In the genomic region with DNA sequence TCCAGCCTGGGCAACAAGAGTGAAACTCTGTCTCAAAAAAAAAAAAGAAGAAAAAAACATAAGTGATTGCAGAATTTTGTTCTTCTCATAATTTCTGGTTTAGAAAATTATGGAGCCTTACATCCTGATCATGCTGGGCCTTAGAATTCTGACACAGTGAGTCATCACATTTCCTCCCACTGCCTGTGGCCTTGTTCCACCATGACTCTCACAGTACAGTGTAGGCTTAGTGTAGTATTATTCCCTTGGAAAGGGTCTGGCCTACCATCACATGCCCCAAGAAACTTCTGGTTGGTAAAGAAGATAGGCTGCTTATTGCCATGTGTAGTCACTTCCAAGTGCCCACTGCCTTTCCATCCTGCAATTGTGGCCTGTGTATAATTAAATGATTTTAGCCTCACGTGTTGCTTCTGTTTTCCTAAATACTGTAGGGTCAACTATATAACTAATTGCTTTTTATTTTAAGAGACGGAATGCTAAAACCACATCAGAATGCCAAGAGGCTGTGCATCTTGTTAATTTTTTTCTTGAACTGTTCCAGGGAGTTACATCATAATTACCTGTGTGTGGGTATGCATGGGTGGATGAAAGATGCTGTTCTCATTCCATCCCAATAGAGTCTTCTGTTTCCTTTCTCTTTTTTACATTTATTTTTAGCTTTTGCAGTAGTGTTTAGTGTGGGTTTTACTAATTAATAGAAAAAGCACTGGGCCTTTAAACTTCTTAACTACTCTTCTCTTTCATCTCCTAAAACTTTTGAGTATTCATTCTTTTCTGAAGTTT, we compare ENCODE assay signal across 9 cellular contexts. TPM values are rescaled to one million over a fixed set of nuclear protein-coding genes. Genes with fewer than 3 reads are reported as not detected.
DNase-seq lines count a peak whose midpoint lies in the region; ATAC-seq, FAIRE-seq and TF ChIP-seq lines count a peak whose summit lies in the region.
"Had no signal": no experiment of that assay in that cellular context is flagged by ENCODE, and none has a peak within 500 bp of the region (broad histone marks: within the 10 kb centered on the region; RNA-seq: fewer than 3 reads in every experiment).

No MANE protein-coding gene starts in this region.

- no peak for TF ChIP-seq RAD21 in HepG2 (CRISPR knock-in tag; IDR thresholded peaks at IDR 0.05)

- H3K27me3 ChIP-seq in BJ (ENCODE audit: control insufficient read depth, insufficient read depth, low read length) (no peaks in the 10 kb centered on the region), HepG2 (ENCODE audit: control insufficient read depth in 1 of 2, insufficient read depth in 2 of 2, low read length in 2 of 2) (no peaks in the 10 kb centered on the region)

- no peaks in the 10 kb centered on the region for H3K9me3 Mint-ChIP-seq in mesothelial cell of epicardium

- intact Hi-C loops in HepG2 (cut with micrococcal nuclease; ENCODE audit: unreplicated experiment): no loop called here

- H3K79me2 ChIP-seq in HepG2 (ENCODE audit: insufficient read depth, low read length): no peaks in the 10 kb centered on the region

- H3K9ac ChIP-seq in HepG2 (ENCODE audit: insufficient read depth, low read depth, low read length): no peak overlapping the region

- peaks cover 39% of the 10 kb centered on the region for H3K36me3 Mint-ChIP-seq in mesothelial cell of epicardium

- DNase-seq in BJ (ENCODE audit: low read depth) (peak; percentile 59), Kasumi-1 (lab: John Stamatoyannopoulos, UW) (peak; percentile 22 to 31), amniotic stem cell (lab: John Stamatoyannopoulos, UW) (peak; percentile 43), HepG2 (ENCODE audit: low spot score) (peak; percentile 27), ecto neural progenitor cell (ENCODE audit: low spot score) (no peak), GOT3 (lab: John Stamatoyannopoulos, UW) (no peak), mesothelial cell of epicardium (ENCODE audit: low spot score in 2 of 2, unreplicated experiment in 2 of 2) (no peak), NCI-H524 (lab: John Stamatoyannopoulos, UW) (no peak)

- no peak overlapping the region for H2AFZ ChIP-seq in HepG2 (ENCODE audit: low read length)

- no peak overlapping the region for H3K4me3 ChIP-seq in BJ (ENCODE audit: low read depth, low read length)
- no peak overlapping the region for H3K4me3 ChIP-seq in HepG2 (replicated peaks in 1 of 3; ENCODE audit: insufficient read depth in 1 of 3, low read depth in 2 of 3, low read length in 3 of 3)

- POLR2A ChIA-PET in BJ (lab: Charles Lee) (no interaction called here), HepG2 (lab: Yijun Ruan, JAX) (no interaction called here)

- TF ChIP-seq CTCF in BJ (IDR thresholded peaks at IDR 0.05; ENCODE audit: insufficient read depth, low read depth, low read length) (no peak), HepG2 (CRISPR knock-in tag; IDR thresholded peaks at IDR 0.05) (no peak), mesothelial cell of epicardium (IDR thresholded peaks at IDR 0.05; ENCODE audit: unreplicated experiment) (no peak)

- no peaks in the 10 kb centered on the region for H3K4me1 Mint-ChIP-seq in mesothelial cell of epicardium

- no peak for TF ChIP-seq EP300 in HepG2 (IDR thresholded peaks at IDR 0.05; ENCODE audit: low read depth in 2 of 2, low read length in 2 of 2)
- TF ChIP-seq EP300 in HepG2 (CRISPR knock-in tag; IDR thresholded peaks at IDR 0.05; ENCODE audit: borderline replicate concordance): no peak

- 89% methylated on average over 2 of the region's 2 CpGs for WGBS in HepG2 (ENCODE audit: low lambda C conversion rate)

- H3K27ac ChIP-seq in HepG2 (ENCODE audit: extremely low read length, insufficient read depth, low read length): no peak overlapping the region

- CTCF ChIA-PET in BJ (lab: Yijun Ruan, JAX) (no interaction called here), HepG2 (lab: Yijun Ruan, JAX; ENCODE audit: low intra/inter-chr PET ratio, low total read pairs) (no interaction called here)

- no peaks in the 10 kb centered on the region for H3K27me3 Mint-ChIP-seq in mesothelial cell of epicardium (ENCODE audit: low read depth)

- H4K20me1 ChIP-seq in HepG2 (ENCODE audit: insufficient read depth, low read length): no peaks in the 10 kb centered on the region

- H3K4me2 ChIP-seq in HepG2 (ENCODE audit: low read depth, low read length): no peak overlapping the region

- ATAC-seq in HepG2: peak; percentile 63; the same call in 2 of the 3 replicates

- no peak overlapping the region for H3K4me3 Mint-ChIP-seq in mesothelial cell of epicardium

- peak; percentile 34 for FAIRE-seq in HepG2 (lab: Jason Lieb, UNC)
- FAIRE-seq: TTC549 had no signal

- no peak for TF ChIP-seq POLR2A in HepG2 (IDR thresholded peaks at IDR 0.05; ENCODE audit: insufficient read depth in 1 of 2, low read depth in 2 of 2, low read length in 2 of 2)

- H3K36me3 ChIP-seq in BJ (ENCODE audit: control insufficient read depth, insufficient read depth, low read length) (peaks cover 4% of the 10 kb centered on the region; the same call in 1 of the 2 replicates), HepG2 (replicated peaks in 1 of 2; ENCODE audit: control insufficient read depth in 1 of 2, insufficient read depth in 2 of 2, low read length in 2 of 2) (peaks cover 13 to 58% of the 10 kb centered on the region in 2 experiments)

- H3K9me3 ChIP-seq in HepG2 (ENCODE audit: low read length): no peaks in the 10 kb centered on the region

- no peak overlapping the region for H3K27ac Mint-ChIP-seq in mesothelial cell of epicardium

- no peaks in the 10 kb centered on the region for H3K4me1 ChIP-seq in HepG2 (ENCODE audit: insufficient read depth, low read length)

- in situ Hi-C loops in HepG2 (cut with HindIII; ENCODE audit: extremely low pct_ligation_motif_present, low pct_unique_long_range_greater_than_20kb): no loop called here

- no TSS peak for BruUV-seq in HepG2 (replicated peaks; lab: Mats Ljungman, UMichigan)

RNA-seq across cellular contexts. Expression of gene OGFOD1, which starts 25.9 kb away (rescaled TPM):
- polyA plus RNA-seq in BJ (2011; rRNA removed) (54.8 and 73.0 TPM in 2 replicates), HepG2 (2011; rRNA removed) (31.1 and 35.2 TPM in 2 replicates)
- polyA minus RNA-seq in BJ (2011; rRNA and poly(A)+ RNA removed): 42.9 and 47.1 TPM in 2 replicates
- total RNA-seq in HepG2 (2016; rRNA removed; fragmentation: Illumina TruSeq; extraction: Trizol) (81.3 and 160 TPM in 2 replicates), mesothelial cell of epicardium (34.3 to 37.2 TPM (median 35.5 TPM) in 3 replicates)
- 6.6 and 8.4 TPM in 2 replicates for total RNA-seq in HepG2 (2016; cell fraction: cytosol; rRNA removed; fragmentation: Illumina TruSeq; extraction: Trizol; ENCODE audit: low read depth)
- 86.8 and 157 TPM in 2 replicates for total RNA-seq in HepG2 (2016; cell fraction: insoluble cytoplasmic fraction; rRNA removed; fragmentation: Illumina TruSeq; extraction: Trizol)
- total RNA-seq in HepG2 (2016; cell fraction: membrane; rRNA removed; fragmentation: Illumina TruSeq; extraction: Trizol): 20.3 and 27.2 TPM in 2 replicates
- total RNA-seq in HepG2 (2016; cell fraction: nucleus; rRNA removed; fragmentation: Illumina TruSeq; extraction: Trizol): 53.7 and 58.7 TPM in 2 replicates
- polyA plus RNA-seq in HepG2 (2011; cell fraction: cytosol; rRNA removed): 20.7 and 32.8 TPM in 2 replicates
- 11.1 and 14.6 TPM in 2 replicates for polyA plus RNA-seq in HepG2 (2011; cell fraction: nucleus; rRNA removed)
- 44.7 and 68.7 TPM in 2 replicates for polyA plus RNA-seq in HepG2 (2012)
- 6.1 and 7.5 TPM in 2 replicates for polyA plus RNA-seq in HepG2 (2016; cell fraction: cytosol; fragmentation: Illumina TruSeq; extraction: Trizol; ENCODE audit: low read depth)
- 139 and 141 TPM in 2 replicates for polyA plus RNA-seq in HepG2 (2016; cell fraction: insoluble cytoplasmic fraction; fragmentation: Illumina TruSeq; extraction: Trizol; ENCODE audit: low read depth)
- polyA plus RNA-seq in HepG2 (2016; cell fraction: membrane; fragmentation: Illumina TruSeq; extraction: Trizol; ENCODE audit: low read depth): 14.8 and 18.5 TPM in 2 replicates
- 48.7 and 52.3 TPM in 2 replicates for polyA plus RNA-seq in HepG2 (2016; cell fraction: nucleus; fragmentation: Illumina TruSeq; extraction: Trizol; ENCODE audit: insufficient read depth, low read depth)
- polyA minus RNA-seq in HepG2 (2011; rRNA and poly(A)+ RNA removed; ENCODE audit: low replicate concordance): 28.6 and 57.3 TPM in 2 replicates
- polyA minus RNA-seq in HepG2 (2011; cell fraction: cytosol; rRNA and poly(A)+ RNA removed): 24.4 and 40.4 TPM in 2 replicates
- polyA minus RNA-seq in HepG2 (2011; cell fraction: nucleus; rRNA and poly(A)+ RNA removed): 61.2 and 74.1 TPM in 2 replicates

RNA-seq across cellular contexts. Expression of gene NUDT21, which starts 26.2 kb away (rescaled TPM):
- polyA plus RNA-seq in BJ (2011; rRNA removed) (78.8 and 109 TPM in 2 replicates), HepG2 (2011; rRNA removed) (162 and 177 TPM in 2 replicates)
- 27.3 and 27.7 TPM in 2 replicates for polyA minus RNA-seq in BJ (2011; rRNA and poly(A)+ RNA removed)
- total RNA-seq in HepG2 (2016; rRNA removed; fragmentation: Illumina TruSeq; extraction: Trizol) (210 and 320 TPM in 2 replicates), mesothelial cell of epicardium (134 to 141 TPM (median 136 TPM) in 3 replicates)
- 59.7 and 74.4 TPM in 2 replicates for total RNA-seq in HepG2 (2016; cell fraction: cytosol; rRNA removed; fragmentation: Illumina TruSeq; extraction: Trizol; ENCODE audit: low read depth)
- 213 and 328 TPM in 2 replicates for total RNA-seq in HepG2 (2016; cell fraction: insoluble cytoplasmic fraction; rRNA removed; fragmentation: Illumina TruSeq; extraction: Trizol)
- 88.9 and 94.1 TPM in 2 replicates for total RNA-seq in HepG2 (2016; cell fraction: membrane; rRNA removed; fragmentation: Illumina TruSeq; extraction: Trizol)
- total RNA-seq in HepG2 (2016; cell fraction: nucleus; rRNA removed; fragmentation: Illumina TruSeq; extraction: Trizol): 86.2 and 94.1 TPM in 2 replicates
- 66.5 and 107 TPM in 2 replicates for polyA plus RNA-seq in HepG2 (2011; cell fraction: cytosol; rRNA removed)
- 51.0 and 61.4 TPM in 2 replicates for polyA plus RNA-seq in HepG2 (2011; cell fraction: nucleus; rRNA removed)
- polyA plus RNA-seq in HepG2 (2012): 136 and 140 TPM in 2 replicates
- 77.0 and 85.0 TPM in 2 replicates for polyA plus RNA-seq in HepG2 (2016; cell fraction: cytosol; fragmentation: Illumina TruSeq; extraction: Trizol; ENCODE audit: low read depth)
- polyA plus RNA-seq in HepG2 (2016; cell fraction: insoluble cytoplasmic fraction; fragmentation: Illumina TruSeq; extraction: Trizol; ENCODE audit: low read depth): 268 and 272 TPM in 2 replicates
- 76.9 and 88.0 TPM in 2 replicates for polyA plus RNA-seq in HepG2 (2016; cell fraction: membrane; fragmentation: Illumina TruSeq; extraction: Trizol; ENCODE audit: low read depth)
- polyA plus RNA-seq in HepG2 (2016; cell fraction: nucleus; fragmentation: Illumina TruSeq; extraction: Trizol; ENCODE audit: insufficient read depth, low read depth): 92.2 and 106 TPM in 2 replicates
- polyA minus RNA-seq in HepG2 (2011; rRNA and poly(A)+ RNA removed; ENCODE audit: low replicate concordance): 103 and 183 TPM in 2 replicates
- 89.5 and 101 TPM in 2 replicates for polyA minus RNA-seq in HepG2 (2011; cell fraction: cytosol; rRNA and poly(A)+ RNA removed)
- 81.6 and 84.1 TPM in 2 replicates for polyA minus RNA-seq in HepG2 (2011; cell fraction: nucleus; rRNA and poly(A)+ RNA removed)

RNA-seq across cellular contexts. Expression of gene BBS2, which starts 42.5 kb away (rescaled TPM):
- 33.8 and 43.1 TPM in 2 replicates for polyA plus RNA-seq in BJ (2011; rRNA removed)
- 23.2 and 34.6 TPM in 2 replicates for polyA minus RNA-seq in BJ (2011; rRNA and poly(A)+ RNA removed)
- total RNA-seq in HepG2 (2016; rRNA removed; fragmentation: Illumina TruSeq; extraction: Trizol): 59.7 and 63.5 TPM in 2 replicates
- total RNA-seq in HepG2 (2016; cell fraction: cytosol; rRNA removed; fragmentation: Illumina TruSeq; extraction: Trizol; ENCODE audit: low read depth): 11.6 and 13.5 TPM in 2 replicates
- 58.4 and 59.3 TPM in 2 replicates for total RNA-seq in HepG2 (2016; cell fraction: insoluble cytoplasmic fraction; rRNA removed; fragmentation: Illumina TruSeq; extraction: Trizol)
- 13.6 and 15.7 TPM in 2 replicates for total RNA-seq in HepG2 (2016; cell fraction: membrane; rRNA removed; fragmentation: Illumina TruSeq; extraction: Trizol)
- 42.3 and 45.1 TPM in 2 replicates for total RNA-seq in HepG2 (2016; cell fraction: nucleus; rRNA removed; fragmentation: Illumina TruSeq; extraction: Trizol)
- polyA plus RNA-seq in HepG2 (2011; rRNA removed): 58.2 and 68.3 TPM in 2 replicates
- 25.1 and 27.0 TPM in 2 replicates for polyA plus RNA-seq in HepG2 (2011; cell fraction: cytosol; rRNA removed)
- polyA plus RNA-seq in HepG2 (2011; cell fraction: nucleus; rRNA removed): 95.3 and 104 TPM in 2 replicates
- 30.0 and 44.8 TPM in 2 replicates for polyA plus RNA-seq in HepG2 (2012)
- polyA plus RNA-seq in HepG2 (2016; cell fraction: cytosol; fragmentation: Illumina TruSeq; extraction: Trizol; ENCODE audit: low read depth): 2.8 and 2.9 TPM in 2 replicates
- 44.4 and 54.3 TPM in 2 replicates for polyA plus RNA-seq in HepG2 (2016; cell fraction: insoluble cytoplasmic fraction; fragmentation: Illumina TruSeq; extraction: Trizol; ENCODE audit: low read depth)
- polyA plus RNA-seq in HepG2 (2016; cell fraction: membrane; fragmentation: Illumina TruSeq; extraction: Trizol; ENCODE audit: low read depth): 3.6 and 5.8 TPM in 2 replicates
- polyA plus RNA-seq in HepG2 (2016; cell fraction: nucleus; fragmentation: Illumina TruSeq; extraction: Trizol; ENCODE audit: insufficient read depth, low read depth): 51.0 and 65.6 TPM in 2 replicates
- polyA minus RNA-seq in HepG2 (2011; rRNA and poly(A)+ RNA removed; ENCODE audit: low replicate concordance): 43.0 and 46.6 TPM in 2 replicates
- polyA minus RNA-seq in HepG2 (2011; cell fraction: cytosol; rRNA and poly(A)+ RNA removed): 29.7 and 39.9 TPM in 2 replicates
- polyA minus RNA-seq in HepG2 (2011; cell fraction: nucleus; rRNA and poly(A)+ RNA removed): 56.1 and 67.9 TPM in 2 replicates
- 58.2 to 63.1 TPM (median 60.8 TPM) in 3 replicates for total RNA-seq in mesothelial cell of epicardium

RNA-seq across cellular contexts. Expression of gene AMFR, which starts 51.9 kb away (rescaled TPM):
- 90.8 and 130 TPM in 2 replicates for polyA plus RNA-seq in BJ (2011; rRNA removed)
- polyA minus RNA-seq in BJ (2011; rRNA and poly(A)+ RNA removed): 330 and 436 TPM in 2 replicates
- 80.0 and 108 TPM in 2 replicates for total RNA-seq in HepG2 (2016; rRNA removed; fragmentation: Illumina TruSeq; extraction: Trizol)
- 55.3 and 57.1 TPM in 2 replicates for total RNA-seq in HepG2 (2016; cell fraction: cytosol; rRNA removed; fragmentation: Illumina TruSeq; extraction: Trizol; ENCODE audit: low read depth)
- 75.8 and 107 TPM in 2 replicates for total RNA-seq in HepG2 (2016; cell fraction: insoluble cytoplasmic fraction; rRNA removed; fragmentation: Illumina TruSeq; extraction: Trizol)
- 115 and 121 TPM in 2 replicates for total RNA-seq in HepG2 (2016; cell fraction: membrane; rRNA removed; fragmentation: Illumina TruSeq; extraction: Trizol)
- total RNA-seq in HepG2 (2016; cell fraction: nucleus; rRNA removed; fragmentation: Illumina TruSeq; extraction: Trizol): 88.4 and 97.8 TPM in 2 replicates
- 52.9 and 65.3 TPM in 2 replicates for polyA plus RNA-seq in HepG2 (2011; rRNA removed)
- polyA plus RNA-seq in HepG2 (2011; cell fraction: cytosol; rRNA removed): 73.6 and 88.0 TPM in 2 replicates
- polyA plus RNA-seq in HepG2 (2011; cell fraction: nucleus; rRNA removed): 63.5 and 69.1 TPM in 2 replicates
- polyA plus RNA-seq in HepG2 (2012): 68.8 and 77.0 TPM in 2 replicates
- 27.7 and 29.0 TPM in 2 replicates for polyA plus RNA-seq in HepG2 (2016; cell fraction: cytosol; fragmentation: Illumina TruSeq; extraction: Trizol; ENCODE audit: low read depth)
- 47.4 and 56.2 TPM in 2 replicates for polyA plus RNA-seq in HepG2 (2016; cell fraction: insoluble cytoplasmic fraction; fragmentation: Illumina TruSeq; extraction: Trizol; ENCODE audit: low read depth)
- 56.5 and 62.9 TPM in 2 replicates for polyA plus RNA-seq in HepG2 (2016; cell fraction: membrane; fragmentation: Illumina TruSeq; extraction: Trizol; ENCODE audit: low read depth)
- 75.6 and 79.3 TPM in 2 replicates for polyA plus RNA-seq in HepG2 (2016; cell fraction: nucleus; fragmentation: Illumina TruSeq; extraction: Trizol; ENCODE audit: insufficient read depth, low read depth)
- 174 and 688 TPM in 2 replicates for polyA minus RNA-seq in HepG2 (2011; rRNA and poly(A)+ RNA removed; ENCODE audit: low replicate concordance)
- 186 and 219 TPM in 2 replicates for polyA minus RNA-seq in HepG2 (2011; cell fraction: cytosol; rRNA and poly(A)+ RNA removed)
- 164 and 181 TPM in 2 replicates for polyA minus RNA-seq in HepG2 (2011; cell fraction: nucleus; rRNA and poly(A)+ RNA removed)
- total RNA-seq in mesothelial cell of epicardium: 54.6 to 60.0 TPM (median 58.1 TPM) in 3 replicates

Comparison
In these comparisons a context has a peak if more than half of its experiments do, and no peak if none do; other contexts are left out.
1. DNase-seq: peak in BJ (single experiment), Kasumi-1 (2 of 2), amniotic stem cell (single experiment) and HepG2 (single experiment); none in ecto neural progenitor cell (single experiment), GOT3 (single experiment), mesothelial cell of epicardium (0 of 2) and NCI-H524 (0 of 2).